Comparison of ENCODE assay signal across 14 cellular contexts in the genomic region with DNA sequence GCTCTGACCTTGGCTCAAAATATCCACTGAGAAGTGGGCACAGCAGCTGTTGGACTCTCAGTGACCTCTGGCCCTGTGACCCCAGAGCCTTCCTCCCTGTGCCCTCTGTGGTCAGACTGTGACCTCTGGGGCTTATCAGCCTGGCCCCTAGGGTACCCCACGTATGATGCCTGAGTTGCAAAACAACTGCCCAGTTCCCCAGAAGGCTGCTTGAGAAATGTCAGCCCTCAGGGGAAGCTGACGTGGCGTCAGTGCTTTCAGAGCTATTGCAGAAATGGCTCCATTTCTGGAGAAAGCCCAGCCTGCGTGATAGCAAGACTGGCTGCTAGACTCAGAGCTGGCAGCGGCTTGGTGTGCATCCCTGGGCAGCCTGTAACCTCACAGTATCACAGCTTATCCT. TPM values are rescaled to one million over a fixed set of nuclear protein-coding genes. Genes with fewer than 3 reads are reported as not detected.
DNase-seq lines count a peak whose midpoint lies in the region; ATAC-seq and TF ChIP-seq lines count a peak whose summit lies in the region.
"Had no signal": no experiment of that assay in that cellular context is flagged by ENCODE, and none has a peak within 500 bp of the region (broad histone marks: within the 10 kb centered on the region; RNA-seq: fewer than 3 reads in every experiment).

No MANE protein-coding gene starts in this region.

- CTCF ChIA-PET in activated CD4-positive, alpha-beta memory T cell treated with anti-CD3 and anti-CD28 coated beads, Interleukin-2, amount 10 ng/mL, durations not matched to agents 7 days and 5 days (lab: Charles Lee) = interaction anchor here (4.2 kb wide), 1 partner anchor 25 kb away, joined by 15 read pairs; no protein-coding TSS in a partner anchor
- CTCF ChIA-PET in WTC11 (lab: Charles Lee) = interaction anchor here (0.7 to 1.7 kb wide), 8 partner anchors 9 to 139 kb away, joined by 3 to 6 read pairs (median 4); no protein-coding TSS in a partner anchor

- H3K4me3 ChIP-seq in AG09309 (ENCODE audit: control insufficient read depth, low read depth, low read length) = no peak overlapping the region
- no peak overlapping the region for H3K4me3 ChIP-seq in lower lobe of right lung

- no peaks in the 10 kb centered on the region for H3K36me3 Mint-ChIP-seq in activated CD4-positive, alpha-beta memory T cell treated with anti-CD3 and anti-CD28 coated beads, Interleukin-2, amount 10 ng/mL, durations not matched to agents 7 days and 5 days (ENCODE audit: low read depth)
- H3K36me3 Mint-ChIP-seq in WTC11 = peaks cover 6% of the 10 kb centered on the region
- H3K36me3 Mint-ChIP-seq: activated naive CD4-positive, alpha-beta T cell treated with anti-CD3 and anti-CD28 coated beads, Interleukin-2, amount 10 ng/mL, durations not matched to agents 7 days and 5 days had no signal

- peak overlapping the region; percentile 58 for H3K27ac ChIP-seq in lower lobe of right lung

- peaks cover 4% of the 10 kb centered on the region for H3K27me3 Mint-ChIP-seq in activated CD4-positive, alpha-beta memory T cell treated with anti-CD3 and anti-CD28 coated beads, Interleukin-2, amount 10 ng/mL, durations not matched to agents 7 days and 5 days
- H3K27me3 Mint-ChIP-seq in WTC11 (ENCODE audit: low read depth) = no peaks in the 10 kb centered on the region; the same call in 1 of the 2 replicates

- intact Hi-C loops in lower lobe of right lung (cut with DNase I) = no loop called here

- TF ChIP-seq CTCF in AG09309 (IDR thresholded peaks at IDR 0.05; ENCODE audit: control insufficient read depth, insufficient read depth, low read depth, low read length, missing control alignments) (no peak), lower lobe of right lung (IDR thresholded peaks at IDR 0.05) (no peak), WTC11 (IDR thresholded peaks at IDR 0.05) (no peak)

- ATAC-seq in lower lobe of right lung (peak; percentile 74 to 80), WTC11 (no peak)

- DNase-seq in AG09309 (ENCODE audit: low read depth) (peak; percentile 71), NOMO-1 treated with DMSO at 0.1 percent for 48 hours (lab: John Stamatoyannopoulos, UW; ENCODE audit: unreplicated experiment) (peak; percentile 89), ecto neural progenitor cell (ENCODE audit: low spot score) (peak; percentile 43), lower lobe of right lung (peak; percentile 76), dermis blood vessel endothelial cell (no peak), WTC11 (ENCODE audit: low spot score) (no peak)
- no peak for DNase-seq in activated CD4-positive, alpha-beta memory T cell treated with anti-CD3 and anti-CD28 coated beads, Interleukin-2, amount 10 ng/mL, durations not matched to agents 7 days and 5 days
- no peak for DNase-seq in stimulated activated CD4-positive, alpha-beta T cell treated with anti-CD3 and anti-CD28 coated beads, Interleukin-2, amount 100 ng/mL, for 48 hours
- DNase-seq: activated naive CD4-positive, alpha-beta T cell treated with anti-CD3 and anti-CD28 coated beads, Interleukin-2, amount 10 ng/mL, durations not matched to agents 7 days and 5 days; C1 segment of cervical spinal cord; hypothalamus; SW 1271 had no signal

- H3K36me3 ChIP-seq in lower lobe of right lung = no peaks in the 10 kb centered on the region

- H3K4me1 ChIP-seq in lower lobe of right lung = peaks cover 23% of the 10 kb centered on the region

- no peaks in the 10 kb centered on the region for H3K27me3 ChIP-seq in lower lobe of right lung (ENCODE audit: low read depth)

- no peak overlapping the region for H3K4me3 Mint-ChIP-seq in activated CD4-positive, alpha-beta memory T cell treated with anti-CD3 and anti-CD28 coated beads, Interleukin-2, amount 10 ng/mL, durations not matched to agents 7 days and 5 days
- no peak overlapping the region for H3K4me3 Mint-ChIP-seq in WTC11
- H3K4me3 Mint-ChIP-seq: activated naive CD4-positive, alpha-beta T cell treated with anti-CD3 and anti-CD28 coated beads, Interleukin-2, amount 10 ng/mL, durations not matched to agents 7 days and 5 days; stimulated activated naive CD8-positive, alpha-beta T cell treated with anti-CD3 and anti-CD28 coated beads, Interleukin-15, Interleukin-2, amounts not matched to agents 100 ng/mL and 50 ng/mL, for 24 hours had no signal

- no peaks in the 10 kb centered on the region for H3K9me3 ChIP-seq in lower lobe of right lung

- no peaks in the 10 kb centered on the region for H3K4me1 Mint-ChIP-seq in activated CD4-positive, alpha-beta memory T cell treated with anti-CD3 and anti-CD28 coated beads, Interleukin-2, amount 10 ng/mL, durations not matched to agents 7 days and 5 days
- H3K4me1 Mint-ChIP-seq in WTC11 = peaks cover 12% of the 10 kb centered on the region
- H3K4me1 Mint-ChIP-seq: activated naive CD4-positive, alpha-beta T cell treated with anti-CD3 and anti-CD28 coated beads, Interleukin-2, amount 10 ng/mL, durations not matched to agents 7 days and 5 days had no signal

- H3K27ac Mint-ChIP-seq in activated CD4-positive, alpha-beta memory T cell treated with anti-CD3 and anti-CD28 coated beads, Interleukin-2, amount 10 ng/mL, durations not matched to agents 7 days and 5 days = no peak overlapping the region
- H3K27ac Mint-ChIP-seq in WTC11 = no peak overlapping the region
- H3K27ac Mint-ChIP-seq: activated naive CD4-positive, alpha-beta T cell treated with anti-CD3 and anti-CD28 coated beads, Interleukin-2, amount 10 ng/mL, durations not matched to agents 7 days and 5 days; progenitor cell of endocrine pancreas; stimulated activated naive CD8-positive, alpha-beta T cell treated with anti-CD3 and anti-CD28 coated beads, Interleukin-15, Interleukin-2, amounts not matched to agents 100 ng/mL and 50 ng/mL, for 24 hours had no signal

- POLR2A ChIA-PET in activated CD4-positive, alpha-beta memory T cell treated with anti-CD3 and anti-CD28 coated beads, Interleukin-2, amount 10 ng/mL, durations not matched to agents 7 days and 5 days (lab: Charles Lee) = no interaction called here
- POLR2A ChIA-PET in WTC11 (lab: Charles Lee) = no interaction called here

- H3K9me3 Mint-ChIP-seq in activated CD4-positive, alpha-beta memory T cell treated with anti-CD3 and anti-CD28 coated beads, Interleukin-2, amount 10 ng/mL, durations not matched to agents 7 days and 5 days = peaks cover 5% of the 10 kb centered on the region
- H3K9me3 Mint-ChIP-seq in WTC11 = peaks cover 10% of the 10 kb centered on the region

TF ChIP-seq in WTC11, 78 proteins besides CTCF, POLR2A, EP300 and RAD21:
- TF ChIP-seq CBFB (CRISPR knock-in tag; IDR thresholded peaks at IDR 0.05; ENCODE audit: low read depth) (no peak), NFYB (CRISPR knock-in tag; conservative IDR thresholded peaks at IDR 0.05; ENCODE audit: low read depth) (no peak), ZNF423 (CRISPR knock-in tag; IDR thresholded peaks at IDR 0.05) (no peak), TEAD1 (CRISPR knock-in tag; IDR thresholded peaks at IDR 0.05) (no peak), TEAD4 (CRISPR knock-in tag; IDR thresholded peaks at IDR 0.05) (no peak), IRF2 (CRISPR knock-in tag; IDR thresholded peaks at IDR 0.05; ENCODE audit: borderline replicate concordance, low read depth) (no peak), SP1 (CRISPR knock-in tag; conservative IDR thresholded peaks at IDR 0.05) (no peak), GTF2I (CRISPR knock-in tag; conservative IDR thresholded peaks at IDR 0.05) (no peak), ATF1 (CRISPR knock-in tag; IDR thresholded peaks at IDR 0.05) (no peak), ZNF263 (CRISPR knock-in tag; IDR thresholded peaks at IDR 0.05; ENCODE audit: low read depth) (no peak), PRRX2 (CRISPR knock-in tag; IDR thresholded peaks at IDR 0.05) (no peak), RORB (CRISPR knock-in tag; IDR thresholded peaks at IDR 0.05) (no peak), ZNF317 (CRISPR knock-in tag; IDR thresholded peaks at IDR 0.05; ENCODE audit: borderline replicate concordance, low read depth) (no peak), ZNF219 (CRISPR knock-in tag; IDR thresholded peaks at IDR 0.05; ENCODE audit: borderline replicate concordance) (no peak), ZNF138 (CRISPR knock-in tag; conservative IDR thresholded peaks at IDR 0.05) (no peak), ETV6 (CRISPR knock-in tag; IDR thresholded peaks at IDR 0.05) (no peak)

RNA-seq across cellular contexts. Expression of gene TGM2, which starts 31.5 kb away (rescaled TPM):
- 362 TPM for total RNA-seq in lower lobe of right lung
- 401 and 1,564 TPM in 2 replicates for total RNA-seq in dermis blood vessel endothelial cell
- total RNA-seq in activated CD4-positive, alpha-beta memory T cell treated with anti-CD3 and anti-CD28 coated beads, Interleukin-2, amount 10 ng/mL, durations not matched to agents 7 days and 5 days = under 1 TPM; 0.33 to 0.38 TPM
- total RNA-seq in WTC11 (2021) = 1.5 to 2.1 TPM (median 1.8 TPM) in 3 replicates

Comparison
In these comparisons a context has a peak if more than half of its experiments do, and no peak if none do; other contexts are left out.
1. DNase-seq: peak in AG09309 (single experiment), NOMO-1 treated with DMSO at 0.1 percent for 48 hours (single experiment), ecto neural progenitor cell (single experiment) and lower lobe of right lung (single experiment); none in dermis blood vessel endothelial cell (single experiment), activated CD4-positive, alpha-beta memory T cell treated with anti-CD3 and anti-CD28 coated beads, Interleukin-2, amount 10 ng/mL, durations not matched to agents 7 days and 5 days (single experiment), stimulated activated CD4-positive, alpha-beta T cell treated with anti-CD3 and anti-CD28 coated beads, Interleukin-2, amount 100 ng/mL, for 48 hours (0 of 2) and WTC11 (single experiment).
2. RNA of gene TGM2, which starts 31.5 kb away (total RNA-seq): 401 to 1,564 TPM in dermis blood vessel endothelial cell and 362 TPM in lower lobe of right lung (single experiment); 1.5 to 2.1 TPM in WTC11 and 0.33 to 0.38 TPM in activated CD4-positive, alpha-beta memory T cell treated with anti-CD3 and anti-CD28 coated beads, Interleukin-2, amount 10 ng/mL, durations not matched to agents 7 days and 5 days; every median in the first group is over 100 times any median in the second.